In the genomic region with DNA sequence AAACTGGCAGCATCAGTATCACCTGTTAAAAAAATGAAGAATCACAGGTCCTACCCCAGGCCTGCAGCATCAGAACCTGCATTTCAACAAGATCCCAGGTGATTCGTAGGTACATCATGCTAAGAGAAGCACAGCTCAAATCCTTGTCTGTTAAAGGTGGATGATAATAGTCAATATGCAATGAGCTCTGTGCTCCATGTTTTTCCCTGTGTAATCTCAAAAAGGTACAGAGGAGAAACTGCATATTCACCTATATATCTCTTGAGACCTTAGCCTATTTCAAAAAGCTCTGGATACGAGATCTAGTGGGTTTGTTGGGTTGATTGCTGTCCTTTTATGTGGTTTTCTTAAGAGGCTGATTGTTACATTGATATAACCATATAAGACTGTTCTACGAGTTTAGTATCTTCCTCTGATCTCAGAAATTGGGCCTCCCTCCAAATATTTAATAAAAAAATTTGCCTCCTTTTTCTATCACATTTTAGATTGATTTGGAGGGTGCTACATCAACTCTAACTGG, we compare ENCODE assay signal across 3 cellular contexts.
TF ChIP-seq lines count a peak whose summit lies in the region.

No MANE protein-coding gene starts in this region.

TF ChIP-seq in SK-N-SH, 30 proteins besides CTCF, POLR2A, EP300 and RAD21 (continues in another document):
- TF ChIP-seq, protein P1, sequence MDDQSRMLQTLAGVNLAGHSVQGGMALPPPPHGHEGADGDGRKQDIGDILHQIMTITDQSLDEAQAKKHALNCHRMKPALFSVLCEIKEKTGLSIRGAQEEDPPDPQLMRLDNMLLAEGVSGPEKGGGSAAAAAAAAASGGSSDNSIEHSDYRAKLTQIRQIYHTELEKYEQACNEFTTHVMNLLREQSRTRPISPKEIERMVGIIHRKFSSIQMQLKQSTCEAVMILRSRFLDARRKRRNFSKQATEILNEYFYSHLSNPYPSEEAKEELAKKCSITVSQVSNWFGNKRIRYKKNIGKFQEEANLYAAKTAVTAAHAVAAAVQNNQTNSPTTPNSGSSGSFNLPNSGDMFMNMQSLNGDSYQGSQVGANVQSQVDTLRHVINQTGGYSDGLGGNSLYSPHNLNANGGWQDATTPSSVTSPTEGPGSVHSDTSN (IDR thresholded peaks at IDR 0.05): no peak
- no peak for TF ChIP-seq RXRA (IDR thresholded peaks at IDR 0.05; ENCODE audit: borderline replicate concordance, low read depth)
- TF ChIP-seq GABPA (IDR thresholded peaks at IDR 0.05; ENCODE audit: low read depth): no peak
- TF ChIP-seq MEF2A (IDR thresholded peaks at IDR 0.05; ENCODE audit: borderline replicate concordance, low read depth): no peak
- TF ChIP-seq SIN3A (IDR thresholded peaks at IDR 0.05; ENCODE audit: borderline replicate concordance, low read depth, low read length): no peak
- no peak for TF ChIP-seq FOXJ3 (CRISPR knock-in tag; IDR thresholded peaks at IDR 0.05)
- no peak for TF ChIP-seq TCF12 (IDR thresholded peaks at IDR 0.05)
- no peak for TF ChIP-seq ELF1 (IDR thresholded peaks at IDR 0.05)
- no peak for TF ChIP-seq USF1 (IDR thresholded peaks at IDR 0.05; ENCODE audit: borderline replicate concordance, low read depth)
- no peak for TF ChIP-seq TAF1 (IDR thresholded peaks at IDR 0.05; ENCODE audit: borderline replicate concordance, low read depth, low read length)
- TF ChIP-seq GATA2 (CRISPR knock-in tag; IDR thresholded peaks at IDR 0.05): no peak
- TF ChIP-seq REST (IDR thresholded peaks at IDR 0.05; ENCODE audit: low read depth, low read length): no peak
- no peak for TF ChIP-seq YY1 (IDR thresholded peaks at IDR 0.05; ENCODE audit: low read depth)
- TF ChIP-seq JUND (IDR thresholded peaks at IDR 0.05): no peak
- TF ChIP-seq EZH2phosphoT487 (IDR thresholded peaks at IDR 0.05; ENCODE audit: borderline replicate concordance, low read depth): no peak
- TF ChIP-seq POLR2AphosphoS5 (IDR thresholded peaks at IDR 0.05; ENCODE audit: low read depth, low read length): no peak

TF ChIP-seq in SK-N-SH treated with all-trans-retinoic acid at 6 μM for 48 hours, 23 proteins besides CTCF, POLR2A, EP300 and RAD21:
- TF ChIP-seq PATZ1 (CRISPR knock-in tag; IDR thresholded peaks at IDR 0.05; ENCODE audit: borderline replicate concordance) (no peak), ZFP3 (CRISPR knock-in tag; IDR thresholded peaks at IDR 0.05) (no peak), ARNTL (CRISPR knock-in tag; IDR thresholded peaks at IDR 0.05; ENCODE audit: borderline replicate concordance, low read depth) (no peak), ZNF8 (CRISPR knock-in tag; IDR thresholded peaks at IDR 0.05) (no peak), TCF4 (CRISPR knock-in tag; IDR thresholded peaks at IDR 0.05; ENCODE audit: borderline replicate concordance) (no peak), ZFP30 (CRISPR knock-in tag; IDR thresholded peaks at IDR 0.05) (no peak), SNAI2 (CRISPR knock-in tag; IDR thresholded peaks at IDR 0.05) (no peak), CREB5 (CRISPR knock-in tag; IDR thresholded peaks at IDR 0.05; ENCODE audit: low read depth) (no peak), CSDC2 (CRISPR knock-in tag; IDR thresholded peaks at IDR 0.05) (no peak), BACH2 (CRISPR knock-in tag; IDR thresholded peaks at IDR 0.05; ENCODE audit: borderline replicate concordance) (no peak), TOX (CRISPR knock-in tag; IDR thresholded peaks at IDR 0.05; ENCODE audit: borderline replicate concordance) (no peak), ESRRG (CRISPR knock-in tag; IDR thresholded peaks at IDR 0.05) (no peak), GLIS3 (CRISPR knock-in tag; IDR thresholded peaks at IDR 0.05) (no peak), CSRNP3 (CRISPR knock-in tag; IDR thresholded peaks at IDR 0.05) (no peak), ZC3H10 (CRISPR knock-in tag; IDR thresholded peaks at IDR 0.05) (no peak)
- TF ChIP-seq, protein P2, sequence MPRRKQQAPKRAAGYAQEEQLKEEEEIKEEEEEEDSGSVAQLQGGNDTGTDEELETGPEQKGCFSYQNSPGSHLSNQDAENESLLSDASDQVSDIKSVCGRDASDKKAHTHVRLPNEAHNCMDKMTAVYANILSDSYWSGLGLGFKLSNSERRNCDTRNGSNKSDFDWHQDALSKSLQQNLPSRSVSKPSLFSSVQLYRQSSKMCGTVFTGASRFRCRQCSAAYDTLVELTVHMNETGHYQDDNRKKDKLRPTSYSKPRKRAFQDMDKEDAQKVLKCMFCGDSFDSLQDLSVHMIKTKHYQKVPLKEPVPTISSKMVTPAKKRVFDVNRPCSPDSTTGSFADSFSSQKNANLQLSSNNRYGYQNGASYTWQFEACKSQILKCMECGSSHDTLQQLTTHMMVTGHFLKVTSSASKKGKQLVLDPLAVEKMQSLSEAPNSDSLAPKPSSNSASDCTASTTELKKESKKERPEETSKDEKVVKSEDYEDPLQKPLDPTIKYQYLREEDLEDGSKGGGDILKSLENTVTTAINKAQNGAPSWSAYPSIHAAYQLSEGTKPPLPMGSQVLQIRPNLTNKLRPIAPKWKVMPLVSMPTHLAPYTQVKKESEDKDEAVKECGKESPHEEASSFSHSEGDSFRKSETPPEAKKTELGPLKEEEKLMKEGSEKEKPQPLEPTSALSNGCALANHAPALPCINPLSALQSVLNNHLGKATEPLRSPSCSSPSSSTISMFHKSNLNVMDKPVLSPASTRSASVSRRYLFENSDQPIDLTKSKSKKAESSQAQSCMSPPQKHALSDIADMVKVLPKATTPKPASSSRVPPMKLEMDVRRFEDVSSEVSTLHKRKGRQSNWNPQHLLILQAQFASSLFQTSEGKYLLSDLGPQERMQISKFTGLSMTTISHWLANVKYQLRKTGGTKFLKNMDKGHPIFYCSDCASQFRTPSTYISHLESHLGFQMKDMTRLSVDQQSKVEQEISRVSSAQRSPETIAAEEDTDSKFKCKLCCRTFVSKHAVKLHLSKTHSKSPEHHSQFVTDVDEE (CRISPR knock-in tag; IDR thresholded peaks at IDR 0.05): no peak

TF ChIP-seq in IMR-90, 13 proteins besides CTCF, POLR2A, EP300 and RAD21:
- TF ChIP-seq BHLHE40 (IDR thresholded peaks at IDR 0.05; ENCODE audit: low read depth, low read length) (no peak), MAZ (IDR thresholded peaks at IDR 0.05; ENCODE audit: borderline replicate concordance, low read depth, low read length) (no peak)
